ENCODE assay signal across 27 cellular contexts in the genomic region with DNA sequence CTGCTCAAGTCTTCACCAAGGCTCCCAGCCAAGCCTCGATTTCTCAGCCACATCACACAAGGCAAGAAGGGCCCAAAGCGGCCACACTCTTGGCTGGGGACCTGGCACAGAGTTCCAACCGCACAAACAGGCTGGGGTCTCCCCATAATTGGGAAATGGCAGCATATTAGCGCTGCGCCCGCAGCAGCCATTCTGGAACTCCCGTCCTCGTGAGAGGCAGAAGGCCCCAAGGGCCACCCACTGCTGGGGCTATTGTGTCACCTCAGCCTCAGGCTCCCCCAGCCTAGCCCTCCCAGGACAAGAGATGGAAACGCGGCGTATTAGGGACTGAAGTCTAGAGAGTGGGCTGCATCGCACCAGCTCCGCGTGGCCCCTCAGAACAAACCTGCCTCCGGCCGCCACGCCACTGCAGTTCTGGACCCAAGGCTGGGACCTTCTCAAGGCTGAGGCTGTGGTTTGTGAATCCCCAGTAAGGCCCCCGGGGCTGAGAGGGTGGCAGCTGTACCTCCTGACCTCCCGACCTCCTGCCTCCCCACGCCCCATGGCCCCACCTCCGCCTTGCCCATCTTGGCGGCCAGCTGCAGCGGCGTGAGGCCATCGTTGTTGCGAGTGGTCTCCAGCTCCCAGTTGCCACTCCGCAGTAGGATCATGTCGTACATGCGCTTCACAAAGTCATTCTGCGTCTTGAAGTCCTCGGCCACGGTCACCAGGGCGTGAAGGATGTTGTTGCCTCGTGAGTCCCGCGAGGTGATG. TPM values are rescaled to one million over a fixed set of nuclear protein-coding genes. Genes with fewer than 3 reads are reported as not detected.
A peak's percentile ranks its signal among the peaks of the same experiment; 100 is the strongest.
DNase-seq lines count a peak whose midpoint lies in the region; ATAC-seq and TF ChIP-seq lines count a peak whose summit lies in the region.
"Had no signal": no experiment of that assay in that cellular context is flagged by ENCODE, and none has a peak within 500 bp of the region (broad histone marks: within the 10 kb centered on the region; RNA-seq: fewer than 3 reads in every experiment).

No MANE protein-coding gene starts in this region.

- H3K79me1 ChIP-seq in mesenchymal stem cell (replicated peaks; ENCODE audit: low read length, poor library complexity, severe bottlenecking), result no peaks in the 10 kb centered on the region

- H3K9me3 ChIP-seq in Caco-2, result no peaks in the 10 kb centered on the region
- H3K9me3 ChIP-seq in mesenchymal stem cell (ENCODE audit: control insufficient read depth, low read length), result no peaks in the 10 kb centered on the region
- H3K9me3 ChIP-seq in sigmoid colon, result no peaks in the 10 kb centered on the region
- H3K9me3 ChIP-seq: thoracic aorta, vagina had no signal

- no peak for TF ChIP-seq POLR2A in sigmoid colon (IDR thresholded peaks at IDR 0.05)

- no peak overlapping the region for H3K4ac ChIP-seq in mesenchymal stem cell (ENCODE audit: low read depth in 1 of 2, low read length in 2 of 2)

- H3K27ac Mint-ChIP-seq in Caco-2 (ENCODE audit: unreplicated experiment) (peak overlapping the region; percentile 66), chondrocyte (ENCODE audit: unreplicated experiment) (no peak overlapping the region)
- H3K27ac Mint-ChIP-seq in activated naive CD8-positive, alpha-beta T cell treated with anti-CD3 and anti-CD28 coated beads for 36 hours, result no peak overlapping the region
- H3K27ac Mint-ChIP-seq: CD8-positive, alpha-beta T cell; T-helper 1 cell treated with Interleukin-12 subunit alpha and Interleukin-12 subunit beta and Interleukin-4 antibody, amounts not matched to agents 30 μg/mL and 1 μg/mL, for 36 hours had no signal

- no peak for ATAC-seq in GM19324 (IDR thresholded peaks at IDR 0.05; ENCODE audit: low FRiP score, unreplicated experiment)
- no peak for ATAC-seq in HG03196 (IDR thresholded peaks at IDR 0.05; ENCODE audit: unreplicated experiment)
- ATAC-seq: CD8-positive, alpha-beta T cell; left colon; PC-3; SK-N-SH treated with all-trans-retinoic acid at 6 μM for 48 hours; stimulated activated naive CD8-positive, alpha-beta T cell treated with anti-CD3 and anti-CD28 coated beads, Interleukin-15, Interleukin-2, amounts not matched to agents 100 U/mL and 50 U/mL, for 24 hours had no signal

- H3K4me2 ChIP-seq in mesenchymal stem cell (ENCODE audit: low read length, poor library complexity, severe bottlenecking), result no peak overlapping the region

- H3K14ac ChIP-seq in mesenchymal stem cell (ENCODE audit: low read length in 2 of 2), result no peak overlapping the region

- no peak overlapping the region for H4K91ac ChIP-seq in mesenchymal stem cell (ENCODE audit: low read length)

- intact Hi-C loops in Caco-2 (cut with micrococcal nuclease; ENCODE audit: unreplicated experiment) (loop anchor here (10.0 kb wide), 1 partner anchor 57 kb away; a partner anchor contains a TSS), sigmoid colon (cut with DNase I) (loop anchor here (10.0 kb wide), 1 partner anchor 57 kb away; a partner anchor contains a TSS)

- H3K4me1 ChIP-seq in Caco-2 (peaks cover 36% of the 10 kb centered on the region), mesenchymal stem cell (ENCODE audit: control insufficient read depth, insufficient read depth, low read depth, low read length) (peaks cover 17% of the 10 kb centered on the region), sigmoid colon (peaks cover 0 to 7% (median 4%) of the 10 kb centered on the region in 4 donors)
- H3K4me1 ChIP-seq: vagina had no signal

- peak overlapping the region; percentile 2 for H2BK15ac ChIP-seq in mesenchymal stem cell (ENCODE audit: low read depth, poor library complexity, severe bottlenecking)

- no peak overlapping the region for H3K9ac ChIP-seq in mesenchymal stem cell (ENCODE audit: low read length)

- TF ChIP-seq CTCF in Caco-2 (IDR thresholded peaks at IDR 0.05; ENCODE audit: insufficient read depth in 1 of 2, low read depth in 1 of 2, low read length in 1 of 2, severe bottlenecking in 1 of 2, unreplicated experiment in 1 of 2) (no peak), chondrocyte (IDR thresholded peaks at IDR 0.05) (no peak), sigmoid colon (IDR thresholded peaks at IDR 0.05) (no peak)

- H3K4me3 ChIP-seq in Caco-2 (ENCODE audit: low read depth, low read length) (no peak overlapping the region), mesenchymal stem cell (ENCODE audit: insufficient read depth in 1 of 2, low read depth in 1 of 2, low read length in 2 of 2) (no peak overlapping the region), sigmoid colon (no peak overlapping the region)
- H3K4me3 ChIP-seq: thoracic aorta, vagina had no signal

- H2BK5ac ChIP-seq in mesenchymal stem cell (ENCODE audit: low read depth, low read length, poor library complexity, severe bottlenecking), result no peak overlapping the region

- peak overlapping the region in 1 of 2 experiments; percentile 15 for H3K23ac ChIP-seq in mesenchymal stem cell (ENCODE audit: low read length in 2 of 2)

- H3K4me3 Mint-ChIP-seq in Caco-2 (ENCODE audit: unreplicated experiment) (no peak overlapping the region), chondrocyte (ENCODE audit: unreplicated experiment) (no peak overlapping the region)
- no peak overlapping the region for H3K4me3 Mint-ChIP-seq in activated naive CD8-positive, alpha-beta T cell treated with anti-CD3 and anti-CD28 coated beads for 36 hours
- H3K4me3 Mint-ChIP-seq: CD8-positive, alpha-beta T cell; T-helper 1 cell treated with Interleukin-12 subunit alpha and Interleukin-12 subunit beta and Interleukin-4 antibody, amounts not matched to agents 30 μg/mL and 1 μg/mL, for 36 hours had no signal

- H3K36me3 ChIP-seq in Caco-2 (ENCODE audit: control insufficient read depth, insufficient read depth, low read length), result no peaks in the 10 kb centered on the region
- H3K36me3 ChIP-seq in mesenchymal stem cell (ENCODE audit: control insufficient read depth in 1 of 2, insufficient read depth in 2 of 2, low read depth in 1 of 2, low read length in 2 of 2), result peaks cover 6 to 7% of the 10 kb centered on the region in 2 experiments
- no peaks in the 10 kb centered on the region for H3K36me3 ChIP-seq in sigmoid colon
- H3K36me3 ChIP-seq: thoracic aorta, vagina had no signal

- no peak overlapping the region for H4K8ac ChIP-seq in mesenchymal stem cell (ENCODE audit: low read length)

- no peak overlapping the region for H3K18ac ChIP-seq in mesenchymal stem cell (ENCODE audit: low read depth in 1 of 2, low read length in 2 of 2)

- peaks cover 7% of the 10 kb centered on the region for H3K9me3 Mint-ChIP-seq in Caco-2 (ENCODE audit: unreplicated experiment)
- no peaks in the 10 kb centered on the region for H3K9me3 Mint-ChIP-seq in chondrocyte (ENCODE audit: low read depth)
- H3K9me3 Mint-ChIP-seq in activated naive CD8-positive, alpha-beta T cell treated with anti-CD3 and anti-CD28 coated beads for 36 hours, result no peaks in the 10 kb centered on the region
- H3K9me3 Mint-ChIP-seq: CD8-positive, alpha-beta T cell; T-helper 1 cell treated with Interleukin-12 subunit alpha and Interleukin-12 subunit beta and Interleukin-4 antibody, amounts not matched to agents 30 μg/mL and 1 μg/mL, for 36 hours had no signal

- no peak overlapping the region for H3K27ac ChIP-seq in mesenchymal stem cell (ENCODE audit: low read length, poor library complexity, severe bottlenecking)
- peak overlapping the region in 3 of 4 donors; percentile 26 to 57 (median 34) for H3K27ac ChIP-seq in sigmoid colon
- H3K27ac ChIP-seq: thoracic aorta, vagina had no signal

- no peak overlapping the region for H2AK5ac ChIP-seq in mesenchymal stem cell (ENCODE audit: low read length, severe bottlenecking)

- 92% methylated on average over 36 of the region's 36 CpGs for WGBS in mesenchymal stem cell
- WGBS in sigmoid colon, 2 donors, result 88 to 92% methylated on average over 36 of the region's 36 CpGs

- no peak for TF ChIP-seq EP300 in sigmoid colon (IDR thresholded peaks at IDR 0.05)

- CTCF ChIA-PET in Caco-2 (lab: Charles Lee), result no interaction called here

- H3K27me3 Mint-ChIP-seq in Caco-2 (ENCODE audit: insufficient read depth, unreplicated experiment) (no peaks in the 10 kb centered on the region), chondrocyte (ENCODE audit: low read depth) (peaks cover 6% of the 10 kb centered on the region)
- peaks cover 12% of the 10 kb centered on the region for H3K27me3 Mint-ChIP-seq in activated naive CD8-positive, alpha-beta T cell treated with anti-CD3 and anti-CD28 coated beads for 36 hours

- DNase-seq in Caco-2 (no peak), chondrocyte (ENCODE audit: low spot score) (peak; percentile 90), mesenchymal stem cell (no peak), sigmoid colon (no peak), activated gamma-delta T cell treated with Interleukin-2 at 50 U/mL for 16 hours (no peak)
- DNase-seq in activated naive CD8-positive, alpha-beta T cell treated with anti-CD3 and anti-CD28 coated beads for 36 hours, result no peak
- DNase-seq: activated T-cell treated with anti-CD3 and anti-CD28 coated beads, Interleukin-2, amount 50 U/mL, for 48 hours; CD8-positive, alpha-beta T cell; cerebellar nuclear complex; DMS 273 treated with DMSO at 0.1 percent for 48 hours; HCEC 1CT; left colon; NCI-H1417 treated with DMSO at 0.1 percent for 48 hours; NCI-H2029 treated with DMSO at 0.1 percent for 48 hours; NCI-H226; NCI-H69; PC-3; small intestine; stimulated activated naive CD8-positive, alpha-beta T cell treated with anti-CD3 and anti-CD28 coated beads, Interleukin-15, Interleukin-2, amounts not matched to agents 100 U/mL and 50 U/mL, for 24 hours had no signal

- no peak overlapping the region for H2BK120ac ChIP-seq in mesenchymal stem cell (ENCODE audit: low read depth, low read length)

- H3K27me3 ChIP-seq in Caco-2 (replicated peaks; ENCODE audit: control insufficient read depth, insufficient read depth, low read length) (no peaks in the 10 kb centered on the region), mesenchymal stem cell (ENCODE audit: control insufficient read depth in 1 of 2, insufficient read depth in 1 of 2, low read length in 2 of 2) (no peaks in the 10 kb centered on the region), sigmoid colon (peaks cover 2 to 30% (median 14%) of the 10 kb centered on the region in 3 donors)
- H3K27me3 ChIP-seq: vagina had no signal

- H2AFZ ChIP-seq in mesenchymal stem cell (ENCODE audit: low read depth, low read length), result no peak overlapping the region

- H3K4me1 Mint-ChIP-seq in Caco-2 (ENCODE audit: low read depth, unreplicated experiment) (peaks cover 28% of the 10 kb centered on the region), chondrocyte (ENCODE audit: low read depth) (peaks cover 3% of the 10 kb centered on the region)
- no peaks in the 10 kb centered on the region for H3K4me1 Mint-ChIP-seq in activated naive CD8-positive, alpha-beta T cell treated with anti-CD3 and anti-CD28 coated beads for 36 hours

- POLR2A ChIA-PET in Caco-2 (lab: Charles Lee), result no interaction called here

- no TSS peak for BruUV-seq in Caco-2 (replicated peaks; lab: Mats Ljungman, UMichigan)

- peaks cover 21% of the 10 kb centered on the region for H3K36me3 Mint-ChIP-seq in Caco-2 (ENCODE audit: insufficient read depth, unreplicated experiment)
- no peaks in the 10 kb centered on the region for H3K36me3 Mint-ChIP-seq in chondrocyte (ENCODE audit: low read depth)
- no peaks in the 10 kb centered on the region for H3K36me3 Mint-ChIP-seq in activated naive CD8-positive, alpha-beta T cell treated with anti-CD3 and anti-CD28 coated beads for 36 hours
- H3K36me3 Mint-ChIP-seq: CD8-positive, alpha-beta T cell had no signal

- H2BK12ac ChIP-seq in mesenchymal stem cell (ENCODE audit: low read length in 2 of 2), result no peak overlapping the region

RNA-seq across cellular contexts. Expression of a gene that starts 25.3 kb away (rescaled TPM):
- total RNA-seq in Caco-2 (2022) (8.4 and 8.9 TPM in 2 replicates), chondrocyte (0.27 to 0.74 TPM in 2 of 3 replicates, not detected in the other), sigmoid colon (1 to 10 TPM in 1 of 4 donors, under 1 TPM in 3; 0.14 to 3.3 (median 0.26) TPM)
- polyA plus RNA-seq in mesenchymal stem cell (2013, experiment 1 of 2), result 0.22 TPM
- 0.21 TPM for polyA plus RNA-seq in mesenchymal stem cell (2013, experiment 2 of 2)
- 1 to 10 TPM; 1.8 to 3.2 (median 3.1) TPM for polyA plus RNA-seq in sigmoid colon
- under 1 TPM; 0.47 to 0.64 TPM for total RNA-seq in activated naive CD8-positive, alpha-beta T cell treated with anti-CD3 and anti-CD28 coated beads for 36 hours
- total RNA-seq: endothelial cell of umbilical vein, pulmonary artery endothelial cell had no signal

RNA-seq across cellular contexts. Expression of a gene that starts 56.5 kb away (rescaled TPM):
- total RNA-seq in Caco-2 (2022) (0.27 and 0.42 TPM in 2 replicates), chondrocyte (not detected in 3 replicates), sigmoid colon (1 to 10 TPM in 3 of 4 donors, under 1 TPM in 1; 0.95 to 8.0 (median 2.9) TPM)
- polyA plus RNA-seq in mesenchymal stem cell (2013, experiment 1 of 2), result 0.03 TPM
- polyA plus RNA-seq in mesenchymal stem cell (2013, experiment 2 of 2), result 0.07 TPM
- polyA plus RNA-seq in sigmoid colon, result 1 to 10 TPM in 2 of 3 donors, under 1 TPM in 1; 0.69 to 1.8 (median 1.1) TPM
- total RNA-seq in activated naive CD8-positive, alpha-beta T cell treated with anti-CD3 and anti-CD28 coated beads for 36 hours, result not detected
- total RNA-seq: CD8-positive, alpha-beta T cell; endothelial cell of umbilical vein; PC-3; pulmonary artery endothelial cell had no signal
